15 cellular contexts compared by ENCODE assay signal in the genomic region with DNA sequence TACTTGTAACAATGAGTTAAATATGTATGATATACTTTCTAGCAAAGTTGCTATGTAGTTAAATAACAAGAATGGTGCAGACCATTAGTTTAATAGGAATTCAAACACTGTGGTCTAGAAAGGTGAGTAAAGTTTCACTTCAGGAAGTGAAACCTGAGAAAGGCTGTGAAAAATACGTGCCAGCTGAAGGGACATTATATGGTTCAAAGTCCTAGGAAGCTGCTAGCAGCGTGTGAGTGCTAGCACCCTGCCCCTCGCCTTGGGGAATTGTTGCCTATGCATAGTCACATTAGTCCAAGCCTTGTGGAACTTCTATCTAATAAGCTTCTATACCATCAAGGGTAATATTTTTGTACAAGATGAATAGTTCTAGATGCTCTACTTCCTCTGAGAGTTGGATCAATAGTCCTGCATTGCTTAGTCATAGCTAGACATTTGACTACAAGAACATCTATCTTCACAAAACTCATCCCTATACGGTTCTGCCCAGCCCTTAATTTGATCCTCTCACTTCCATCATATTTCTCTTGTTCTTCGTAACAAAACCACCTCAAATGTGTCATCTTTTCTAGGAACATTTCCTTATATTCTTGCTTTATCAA. TPM values are rescaled to one million over a fixed set of nuclear protein-coding genes. Genes with fewer than 3 reads are reported as not detected.
A peak's percentile ranks its signal among the peaks of the same experiment; 100 is the strongest.
DNase-seq lines count a peak whose midpoint lies in the region; ATAC-seq and TF ChIP-seq lines count a peak whose summit lies in the region.
"Had no signal": no experiment of that assay in that cellular context is flagged by ENCODE, and none has a peak within 500 bp of the region (broad histone marks: within the 10 kb centered on the region; RNA-seq: fewer than 3 reads in every experiment).

No MANE protein-coding gene starts in this region.

- H3K9me3 ChIP-seq in neural progenitor cell (ENCODE audit: low read depth), result no peaks in the 10 kb centered on the region
- H3K9me3 ChIP-seq: left ventricle myocardium inferior had no signal

- no peak overlapping the region for H3K23ac ChIP-seq in mesendoderm (ENCODE audit: low read length)

- no peaks in the 10 kb centered on the region for H3K79me2 ChIP-seq in mesendoderm (ENCODE audit: control insufficient read depth, insufficient read depth, low read length)
- H3K79me2 ChIP-seq in neural progenitor cell (ENCODE audit: low read depth), result no peaks in the 10 kb centered on the region

- H3K4me3 ChIP-seq in mesendoderm (ENCODE audit: low read length) (no peak overlapping the region), neural progenitor cell (no peak overlapping the region)
- H3K4me3 ChIP-seq: left ventricle myocardium inferior had no signal

- H3K79me1 ChIP-seq in mesendoderm (ENCODE audit: low read length), result no peaks in the 10 kb centered on the region

- H3K36me3 ChIP-seq in mesendoderm (ENCODE audit: control insufficient read depth, insufficient read depth, low read length) (no peaks in the 10 kb centered on the region), neural progenitor cell (no peaks in the 10 kb centered on the region)
- H3K36me3 ChIP-seq: left ventricle myocardium inferior had no signal

- no peak overlapping the region for H2AK5ac ChIP-seq in mesendoderm (ENCODE audit: low read length)

- H4K20me1 ChIP-seq in neural progenitor cell (ENCODE audit: low read depth), result no peaks in the 10 kb centered on the region

- no peak overlapping the region for H3K27ac Mint-ChIP-seq in activated T-helper 17 cell treated with anti-CD3 and anti-CD28 coated beads, Interleukin-2, amount 50 U/mL, for 72 hours
- H3K27ac Mint-ChIP-seq in neural progenitor cell, result no peak overlapping the region
- H3K27ac Mint-ChIP-seq: progenitor cell of endocrine pancreas had no signal

- H3K9me3 Mint-ChIP-seq in activated T-helper 17 cell treated with anti-CD3 and anti-CD28 coated beads, Interleukin-2, amount 50 U/mL, for 72 hours, result no peaks in the 10 kb centered on the region
- H3K9me3 Mint-ChIP-seq in neural progenitor cell, result no peaks in the 10 kb centered on the region

- no peak overlapping the region for H3K4me3 Mint-ChIP-seq in activated T-helper 17 cell treated with anti-CD3 and anti-CD28 coated beads, Interleukin-2, amount 50 U/mL, for 72 hours
- no peak overlapping the region for H3K4me3 Mint-ChIP-seq in neural progenitor cell

- H3F3A ChIP-seq in neural progenitor cell (ENCODE audit: low read depth), result no peaks in the 10 kb centered on the region

- no peak overlapping the region for H3K18ac ChIP-seq in mesendoderm (ENCODE audit: low read length)

- H3K27me3 ChIP-seq in mesendoderm (ENCODE audit: insufficient read depth, low read length, poor library complexity), result no peaks in the 10 kb centered on the region
- no peaks in the 10 kb centered on the region for H3K27me3 ChIP-seq in neural progenitor cell

- peak; percentile 82 for ATAC-seq in GM18517 (IDR thresholded peaks at IDR 0.05; ENCODE audit: unreplicated experiment)
- peak; percentile 77 for ATAC-seq in GM21576 (IDR thresholded peaks at IDR 0.05; ENCODE audit: unreplicated experiment)
- ATAC-seq in HG03139 (IDR thresholded peaks at IDR 0.05; ENCODE audit: unreplicated experiment), result peak; percentile 78
- peak; percentile 81 for ATAC-seq in activated T-helper 17 cell treated with anti-CD3 and anti-CD28 coated beads, Interleukin-2, amount 50 U/mL, for 72 hours (replicated peaks)
- ATAC-seq: esophagus mucosa had no signal

- DNase-seq in mesendoderm, result no peak
- no peak for DNase-seq in neural progenitor cell (ENCODE audit: low spot score)
- no peak for DNase-seq in dedifferentiated amniotic fluid mesenchymal stem cell (ENCODE audit: extremely low spot score)
- no peak for DNase-seq in amniotic stem cell (lab: John Stamatoyannopoulos, UW)
- DNase-seq: activated CD4-positive, alpha-beta T cell treated with anti-CD3 and anti-CD28 coated beads, Interleukin-2, amount 50 U/mL, for 4 hours; amygdala; left ventricle myocardium inferior; SHP77 had no signal

- TF ChIP-seq CTCF in neural progenitor cell (IDR thresholded peaks at IDR 0.05), result no peak

- no peak overlapping the region for H4K8ac ChIP-seq in mesendoderm (ENCODE audit: low read depth, low read length)

- H3K4me2 ChIP-seq in mesendoderm (ENCODE audit: low read length), result no peak overlapping the region
- no peak overlapping the region for H3K4me2 ChIP-seq in neural progenitor cell

- H2BK5ac ChIP-seq in mesendoderm (ENCODE audit: low read length), result no peak overlapping the region

- no peak overlapping the region for H2BK120ac ChIP-seq in mesendoderm (ENCODE audit: low read depth, low read length)

- no peak overlapping the region for H3K56ac ChIP-seq in mesendoderm (ENCODE audit: low read length)

- H3K9ac ChIP-seq in mesendoderm (ENCODE audit: low read length) (no peak overlapping the region), neural progenitor cell (no peak overlapping the region)

- H3K4me1 ChIP-seq in mesendoderm (ENCODE audit: control insufficient read depth, low read depth, low read length) (no peaks in the 10 kb centered on the region), neural progenitor cell (no peaks in the 10 kb centered on the region)
- H3K4me1 ChIP-seq: left ventricle myocardium inferior had no signal

- no peaks in the 10 kb centered on the region for H3K27me3 Mint-ChIP-seq in activated T-helper 17 cell treated with anti-CD3 and anti-CD28 coated beads, Interleukin-2, amount 50 U/mL, for 72 hours
- H3K27me3 Mint-ChIP-seq in neural progenitor cell (ENCODE audit: insufficient read depth, low read depth), result no peaks in the 10 kb centered on the region
- H3K27me3 Mint-ChIP-seq: progenitor cell of endocrine pancreas had no signal

- no peak overlapping the region for H2AFZ ChIP-seq in neural progenitor cell (replicated peaks)

- H3K27ac ChIP-seq in mesendoderm (ENCODE audit: low read depth, low read length) (no peak overlapping the region), neural progenitor cell (no peak overlapping the region)
- H3K27ac ChIP-seq: C4-2B, left ventricle myocardium inferior had no signal

- H3K4ac ChIP-seq in mesendoderm (ENCODE audit: low read depth, low read length), result no peak overlapping the region

- no peak overlapping the region for H2BK15ac ChIP-seq in mesendoderm (replicated peaks; ENCODE audit: low read depth)

- WGBS in mesendoderm (ENCODE audit: extremely low coverage, insufficient coverage, low lambda C conversion rate), result 100% methylated on average over 1 of the region's 5 CpGs

- no peaks in the 10 kb centered on the region for H3K36me3 Mint-ChIP-seq in activated T-helper 17 cell treated with anti-CD3 and anti-CD28 coated beads, Interleukin-2, amount 50 U/mL, for 72 hours (ENCODE audit: low read depth)
- no peaks in the 10 kb centered on the region for H3K36me3 Mint-ChIP-seq in neural progenitor cell

- H3K4me1 Mint-ChIP-seq in activated T-helper 17 cell treated with anti-CD3 and anti-CD28 coated beads, Interleukin-2, amount 50 U/mL, for 72 hours, result no peaks in the 10 kb centered on the region
- H3K4me1 Mint-ChIP-seq in neural progenitor cell, result no peaks in the 10 kb centered on the region

- H4K5ac ChIP-seq in mesendoderm (ENCODE audit: low read length), result no peak overlapping the region

RNA-seq across cellular contexts. Expression of gene ARSJ, which starts 45.8 kb away (rescaled TPM):
- under 1 TPM in 1 of 2 donors, not detected in 1; 0.19 TPM for total RNA-seq in activated T-helper 17 cell treated with anti-CD3 and anti-CD28 coated beads, Interleukin-2, amount 50 U/mL, for 72 hours
- 2.2 TPM for polyA plus RNA-seq in mesendoderm (2013, experiment 1 of 2)
- 2.5 TPM for polyA plus RNA-seq in mesendoderm (2013, experiment 2 of 2)
- 0.25 and 0.28 TPM in 2 replicates for total RNA-seq in neural progenitor cell (ENCODE audit: low replicate concordance)
